ENCODE assay signal across 8 cellular contexts in the genomic region with DNA sequence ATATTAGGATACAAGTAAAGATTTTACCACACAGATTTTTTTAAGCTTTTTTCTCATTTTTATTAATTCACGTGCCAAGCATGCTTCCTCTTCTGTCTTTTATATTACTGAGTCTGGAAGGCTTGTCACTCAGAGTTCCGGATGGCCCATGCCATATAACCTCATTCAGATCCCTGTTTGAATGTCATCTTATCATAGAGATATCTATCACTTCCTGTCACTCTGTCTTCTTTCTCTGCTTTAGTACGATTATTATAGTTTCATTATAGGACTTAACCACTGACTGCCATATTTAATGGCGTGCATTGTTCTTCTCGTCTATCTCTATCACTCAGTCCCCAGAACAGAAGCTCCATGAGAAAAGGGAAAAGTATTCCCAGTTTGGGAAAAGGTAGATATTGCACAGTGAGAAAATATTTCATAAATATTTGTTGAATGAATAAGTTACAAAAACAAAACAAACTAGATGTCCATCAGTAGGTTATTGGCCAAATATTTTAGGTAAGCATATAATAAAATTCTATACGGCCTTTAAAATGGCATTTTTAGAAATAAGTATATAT.
"Had no signal": no experiment of that assay in that cellular context is flagged by ENCODE, and none has a peak within 500 bp of the region (broad histone marks: within the 10 kb centered on the region; RNA-seq: fewer than 3 reads in every experiment).

No MANE protein-coding gene starts in this region.

- H3K4me2 ChIP-seq: GM23338 had no signal

- H3K27ac ChIP-seq: HL-60 had no signal

- DNase-seq: H9, HCEC 1CT, KBM-7 had no signal

- FAIRE-seq: H1, H54, HepG2 had no signal

- H3K4me3 ChIP-seq: GM23338 had no signal

- H2AFZ ChIP-seq: GM23338 had no signal
